Comparison of ENCODE assay signal across 8 cellular contexts in the genomic region with DNA sequence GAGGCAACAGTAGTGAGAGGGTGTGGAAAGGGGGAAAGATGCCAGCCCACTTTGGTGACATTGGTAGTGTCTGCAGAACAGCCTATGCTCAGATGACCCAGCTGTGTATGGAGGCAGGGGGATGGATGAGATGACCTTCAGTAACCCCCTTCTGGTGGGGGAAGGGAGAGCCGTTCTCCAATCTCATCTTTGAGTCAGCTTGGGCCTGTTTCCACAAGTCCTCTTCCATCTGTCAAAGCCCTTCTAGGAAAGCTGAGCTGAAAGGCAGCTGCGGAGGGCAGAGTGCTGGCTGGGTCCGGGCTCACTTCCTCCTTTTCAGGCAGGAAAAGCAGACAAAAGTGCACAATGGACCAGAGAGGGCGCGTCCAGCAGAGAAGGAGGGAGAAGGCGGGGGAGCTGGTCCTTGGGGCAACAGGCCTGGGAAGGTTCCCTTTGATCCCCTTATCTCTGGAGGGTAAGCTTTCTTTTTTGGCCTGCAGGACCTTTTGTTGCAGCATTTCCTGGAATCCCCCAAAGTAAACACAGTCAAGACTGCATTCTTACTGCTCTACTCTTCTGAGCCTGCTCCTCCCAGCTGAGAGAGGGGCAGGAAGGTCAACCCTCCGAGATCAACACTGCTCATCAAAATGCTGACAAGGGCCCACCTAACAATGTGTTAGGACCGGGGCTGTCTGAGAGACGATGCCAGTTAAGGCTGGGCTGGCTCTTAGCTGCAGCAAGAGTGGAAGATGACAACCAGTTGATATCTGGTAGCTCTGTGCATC. TPM values are rescaled to one million over a fixed set of nuclear protein-coding genes. Genes with fewer than 3 reads are reported as not detected.
A peak's percentile ranks its signal among the peaks of the same experiment; 100 is the strongest.
DNase-seq lines count a peak whose midpoint lies in the region; ATAC-seq lines count a peak whose summit lies in the region.

No MANE protein-coding gene starts in this region.

- no peak overlapping the region for H3K9ac ChIP-seq in skeletal muscle tissue (ENCODE audit: low read depth in 1 of 3, low read length in 3 of 3)

- peaks cover 12 to 30% (median 15%) of the 10 kb centered on the region in 3 donors for H3K4me1 ChIP-seq in skeletal muscle tissue (ENCODE audit: control insufficient read depth in 3 of 3, insufficient read depth in 3 of 3, low read length in 3 of 3)

- ATAC-seq in HG02678 (IDR thresholded peaks at IDR 0.05; ENCODE audit: unreplicated experiment) (peak; percentile 37), GM18502 (IDR thresholded peaks at IDR 0.05; ENCODE audit: poor library complexity, unreplicated experiment) (no peak), HG03432 (IDR thresholded peaks at IDR 0.05; ENCODE audit: unreplicated experiment) (no peak)

- peak overlapping the region in 1 of 3 donors; percentile 22 for H3K4me3 ChIP-seq in skeletal muscle tissue (ENCODE audit: low read length in 3 of 3)

- H3K27ac ChIP-seq in skeletal muscle tissue (ENCODE audit: low read depth, low read length), result peak overlapping the region; percentile 19

- peak; percentile 81 for DNase-seq in SKM-1 treated with dmso at 0.1 percent for 144 hours (lab: John Stamatoyannopoulos, UW; ENCODE audit: unreplicated experiment)
- peak; percentile 42 for DNase-seq in iPS DF 19.7 (ENCODE audit: low read depth, low spot score)
- no peak for DNase-seq in DMS79 treated with DMSO at 0.1 percent for 48 hours (lab: John Stamatoyannopoulos, UW)
- DNase-seq in AG08395 (ENCODE audit: low spot score), result no peak

- no peaks in the 10 kb centered on the region for H3K9me3 ChIP-seq in skeletal muscle tissue (ENCODE audit: control insufficient read depth in 3 of 3, low read length in 3 of 3)

- no peaks in the 10 kb centered on the region for H3K36me3 ChIP-seq in skeletal muscle tissue (ENCODE audit: control insufficient read depth in 3 of 3, insufficient read depth in 3 of 3, low read length in 3 of 3)

- H3K27me3 ChIP-seq in skeletal muscle tissue (ENCODE audit: control insufficient read depth in 3 of 3, insufficient read depth in 3 of 3, low read length in 3 of 3), result peaks cover 0 to 23% (median 7%) of the 10 kb centered on the region in 3 donors

RNA-seq across cellular contexts. Expression of a gene that starts 1.2 kb away (rescaled TPM):
- total RNA-seq in skeletal muscle tissue, result 7.3 TPM

RNA-seq across cellular contexts. Expression of a gene that starts 28.6 kb away (rescaled TPM):
- 3.7 TPM for total RNA-seq in skeletal muscle tissue

Comparison
In these comparisons a context has a peak if more than half of its experiments do, and no peak if none do; other contexts are left out.
1. DNase-seq: peak in SKM-1 treated with dmso at 0.1 percent for 144 hours (single experiment) and iPS DF 19.7 (single experiment); none in DMS79 treated with DMSO at 0.1 percent for 48 hours (single experiment) and AG08395 (single experiment).